ENCODE assay signal across 20 cellular contexts in genomic region chr3:195059471-195060216, GRCh38.
"Had no signal": no experiment of that assay in that cellular context is flagged by ENCODE, and none has a peak within 500 bp of the region (broad histone marks: within the 10 kb centered on the region; RNA-seq: fewer than 3 reads in every experiment).

No MANE protein-coding gene starts in this region.

- H3K9me3 ChIP-seq: body of pancreas, colonic mucosa, esophagus muscularis mucosa, left lung, thyroid gland, uterus had no signal

- H3K4me1 Mint-ChIP-seq: activated CD4-positive, alpha-beta T cell treated with anti-CD3 and anti-CD28 coated beads for 36 hours; activated CD8-positive, alpha-beta memory T cell treated with anti-CD3 and anti-CD28 coated beads, Interleukin-2, amount 10 ng/mL, durations not matched to agents 7 days and 5 days had no signal

- H3K4me1 ChIP-seq: body of pancreas, colonic mucosa, thyroid gland, uterus had no signal

- ATAC-seq: activated CD4-positive, alpha-beta T cell treated with anti-CD3 and anti-CD28 coated beads for 36 hours; activated CD8-positive, alpha-beta memory T cell treated with anti-CD3 and anti-CD28 coated beads, Interleukin-2, amount 10 ng/mL, durations not matched to agents 7 days and 5 days; activated naive CD4-positive, alpha-beta T cell treated with anti-CD3 and anti-CD28 coated beads, Interleukin-2, amount 50 U/mL, for 72 hours; stimulated activated naive B cell treated with anti-CD40 and anti-IgM and Interleukin-4, amounts not matched to agents 10 μg/mL and 1 μg/mL and 100 μg/mL, for 72 hours had no signal

- FAIRE-seq: endometrium, islet of Langerhans had no signal

- H3K27ac Mint-ChIP-seq: activated CD4-positive, alpha-beta memory T cell treated with anti-CD3 and anti-CD28 coated beads for 36 hours; activated CD4-positive, alpha-beta T cell treated with anti-CD3 and anti-CD28 coated beads for 36 hours; activated CD8-positive, alpha-beta memory T cell treated with anti-CD3 and anti-CD28 coated beads, Interleukin-2, amount 10 ng/mL, durations not matched to agents 7 days and 5 days; activated naive CD4-positive, alpha-beta T cell treated with anti-CD3 and anti-CD28 coated beads, Interleukin-2, amount 50 U/mL, for 72 hours; activated T-cell treated with anti-CD3 and anti-CD28 coated beads, Interleukin-2, amount 50 U/mL, for 24 hours; nephron; stimulated activated naive B cell treated with anti-CD40 and anti-IgM and Interleukin-4, amounts not matched to agents 10 μg/mL and 1 μg/mL and 100 μg/mL, for 72 hours; T-helper 1 cell treated with Interleukin-12 subunit alpha and Interleukin-12 subunit beta and Interleukin-4 antibody, amounts not matched to agents 30 μg/mL and 1 μg/mL, for 36 hours had no signal

- H3K27me3 Mint-ChIP-seq: activated CD4-positive, alpha-beta T cell treated with anti-CD3 and anti-CD28 coated beads for 36 hours; activated CD8-positive, alpha-beta memory T cell treated with anti-CD3 and anti-CD28 coated beads, Interleukin-2, amount 10 ng/mL, durations not matched to agents 7 days and 5 days had no signal

- H3K4me3 Mint-ChIP-seq: activated CD4-positive, alpha-beta memory T cell treated with anti-CD3 and anti-CD28 coated beads for 36 hours; activated CD4-positive, alpha-beta T cell treated with anti-CD3 and anti-CD28 coated beads for 36 hours; activated CD8-positive, alpha-beta memory T cell treated with anti-CD3 and anti-CD28 coated beads, Interleukin-2, amount 10 ng/mL, durations not matched to agents 7 days and 5 days; activated T-cell treated with anti-CD3 and anti-CD28 coated beads, Interleukin-2, amount 50 U/mL, for 24 hours; nephron; stimulated activated naive B cell treated with anti-CD40 and anti-IgM and Interleukin-4, amounts not matched to agents 10 μg/mL and 1 μg/mL and 100 μg/mL, for 72 hours; T-helper 1 cell treated with Interleukin-12 subunit alpha and Interleukin-12 subunit beta and Interleukin-4 antibody, amounts not matched to agents 30 μg/mL and 1 μg/mL, for 36 hours had no signal

- H3K27ac ChIP-seq: body of pancreas, colonic mucosa, left lung, thyroid gland, uterus, WERI-Rb-1 had no signal

- H3K27me3 ChIP-seq: body of pancreas, colonic mucosa, esophagus muscularis mucosa, left lung, thyroid gland, uterus had no signal

- DNase-seq: activated CD4-positive, alpha-beta memory T cell treated with anti-CD3 and anti-CD28 coated beads for 36 hours; activated CD4-positive, alpha-beta T cell treated with anti-CD3 and anti-CD28 coated beads for 36 hours; activated CD8-positive, alpha-beta memory T cell treated with anti-CD3 and anti-CD28 coated beads, Interleukin-2, amount 10 ng/mL, durations not matched to agents 7 days and 5 days; activated T-cell treated with anti-CD3 and anti-CD28 coated beads, Interleukin-2, amount 50 U/mL, for 24 hours; body of pancreas; caudate nucleus; colonic mucosa; mesendoderm; stimulated activated CD4-positive, alpha-beta T cell treated with anti-CD3 and anti-CD28 coated beads, Interleukin-12 subunit alpha, Interleukin-12 subunit beta, amount 100 ng/mL, for 4 hours; stimulated activated naive B cell treated with anti-CD40 and anti-IgM and Interleukin-4, amounts not matched to agents 10 μg/mL and 1 μg/mL and 100 μg/mL, for 72 hours; WERI-Rb-1 had no signal

- H3K36me3 Mint-ChIP-seq: activated CD4-positive, alpha-beta memory T cell treated with anti-CD3 and anti-CD28 coated beads for 36 hours; activated CD8-positive, alpha-beta memory T cell treated with anti-CD3 and anti-CD28 coated beads, Interleukin-2, amount 10 ng/mL, durations not matched to agents 7 days and 5 days; activated naive CD4-positive, alpha-beta T cell treated with anti-CD3 and anti-CD28 coated beads, Interleukin-2, amount 50 U/mL, for 72 hours; stimulated activated naive B cell treated with anti-CD40 and anti-IgM and Interleukin-4, amounts not matched to agents 10 μg/mL and 1 μg/mL and 100 μg/mL, for 72 hours had no signal

- H3K36me3 ChIP-seq: colonic mucosa, esophagus muscularis mucosa, left lung, thyroid gland, uterus, WERI-Rb-1 had no signal

- H3K9me3 Mint-ChIP-seq: activated CD4-positive, alpha-beta memory T cell treated with anti-CD3 and anti-CD28 coated beads for 36 hours; activated naive CD4-positive, alpha-beta T cell treated with anti-CD3 and anti-CD28 coated beads, Interleukin-2, amount 50 U/mL, for 72 hours; activated T-cell treated with anti-CD3 and anti-CD28 coated beads, Interleukin-2, amount 50 U/mL, for 24 hours; stimulated activated naive B cell treated with anti-CD40 and anti-IgM and Interleukin-4, amounts not matched to agents 10 μg/mL and 1 μg/mL and 100 μg/mL, for 72 hours; T-helper 1 cell treated with Interleukin-12 subunit alpha and Interleukin-12 subunit beta and Interleukin-4 antibody, amounts not matched to agents 30 μg/mL and 1 μg/mL, for 36 hours had no signal

- H3K4me3 ChIP-seq: body of pancreas, colonic mucosa, esophagus muscularis mucosa, left lung, thyroid gland, uterus had no signal
